Comparison of ENCODE assay signal across 12 cellular contexts in the genomic region with DNA sequence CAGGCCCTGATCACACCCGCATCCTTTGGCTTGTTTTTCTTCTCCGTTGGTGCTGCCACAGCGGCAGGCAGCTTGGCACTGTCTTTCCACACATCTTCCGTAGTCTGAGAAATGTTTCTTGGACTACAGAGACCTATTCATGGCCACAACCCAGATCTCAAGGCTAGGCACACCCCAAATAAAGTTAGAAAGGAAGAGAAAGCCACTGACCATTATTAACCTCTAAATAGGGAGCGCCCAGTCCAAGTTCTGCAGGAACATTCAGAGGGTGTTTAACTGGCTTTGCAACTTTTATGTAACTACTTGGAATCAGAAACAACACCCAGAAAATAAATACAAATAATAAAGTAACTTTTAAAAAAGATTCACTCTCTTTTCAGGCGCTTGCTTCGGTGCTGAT.
DNase-seq lines count a peak whose midpoint lies in the region; ATAC-seq and TF ChIP-seq lines count a peak whose summit lies in the region.
"Had no signal": no experiment of that assay in that cellular context is flagged by ENCODE, and none has a peak within 500 bp of the region (broad histone marks: within the 10 kb centered on the region; RNA-seq: fewer than 3 reads in every experiment).

No MANE protein-coding gene starts in this region.

- WGBS in lung, 2 donors, result 75 to 83% methylated on average over 7 of the region's 7 CpGs

- DNase-seq in T-helper 2 cell treated with Interferon-gamma antibody and Interleukin-4, amounts not matched to agents 5 μg/mL and 100 μg/mL, for 36 hours (ENCODE audit: low spot score), result no peak
- DNase-seq in T-helper 2 cell (no peak), lung (ENCODE audit: low spot score) (no peak), H4 (ENCODE audit: low spot score) (no peak), SJCRH30 (no peak)
- no peak for DNase-seq in central memory CD8-positive, alpha-beta T cell (ENCODE audit: low spot score in 2 of 2)
- no peak for DNase-seq in central memory CD4-positive, alpha-beta T cell
- DNase-seq: activated CD4-positive, alpha-beta T cell treated with anti-CD3 and anti-CD28 coated beads, Interleukin-2, amount 50 U/mL, for 4 hours; foreskin fibroblast; NCI-H2107; stimulated activated naive CD4-positive, alpha-beta T cell treated with Interleukin-2 at 50 U/mL for 16 hours had no signal

- no peaks in the 10 kb centered on the region for H3K36me3 ChIP-seq in lung (ENCODE audit: control insufficient read depth in 2 of 2, insufficient read depth in 2 of 2, low read length in 2 of 2)
- H3K36me3 ChIP-seq in subcutaneous abdominal adipose tissue (ENCODE audit: control insufficient read depth in 5 of 5, insufficient read depth in 5 of 5, low read length in 5 of 5), result no peaks in the 10 kb centered on the region
- no peaks in the 10 kb centered on the region for H3K36me3 ChIP-seq in SJCRH30

- peaks cover 51% of the 10 kb centered on the region for H3K4me1 Mint-ChIP-seq in T-helper 2 cell treated with Interferon-gamma antibody and Interleukin-4, amounts not matched to agents 5 μg/mL and 100 μg/mL, for 36 hours (ENCODE audit: low read depth)
- H3K4me1 Mint-ChIP-seq in central memory CD8-positive, alpha-beta T cell, result peaks cover 80% of the 10 kb centered on the region

- peaks cover 25% of the 10 kb centered on the region for H3K9me3 Mint-ChIP-seq in T-helper 2 cell treated with Interferon-gamma antibody and Interleukin-4, amounts not matched to agents 5 μg/mL and 100 μg/mL, for 36 hours
- H3K9me3 Mint-ChIP-seq in central memory CD8-positive, alpha-beta T cell, result peaks cover 15% of the 10 kb centered on the region

- TF ChIP-seq CTCF in lung (IDR thresholded peaks at IDR 0.05; ENCODE audit: control extremely low read depth, extremely low read depth), result no peak

- no peak for ATAC-seq in central memory CD8-positive, alpha-beta T cell (replicated peaks; ENCODE audit: extremely low read depth, poor library complexity, severe bottlenecking)
- ATAC-seq in lung (ENCODE audit: insufficient read depth, low FRiP score), result no peak

- H3K4me3 ChIP-seq in lung (no peak overlapping the region), subcutaneous abdominal adipose tissue (ENCODE audit: low read depth in 1 of 5, low read length in 5 of 5) (no peak overlapping the region), SJCRH30 (no peak overlapping the region)

- peak overlapping the region; percentile 60 for H3K4me3 Mint-ChIP-seq in T-helper 2 cell treated with Interferon-gamma antibody and Interleukin-4, amounts not matched to agents 5 μg/mL and 100 μg/mL, for 36 hours
- peak overlapping the region; percentile 50 for H3K4me3 Mint-ChIP-seq in central memory CD8-positive, alpha-beta T cell

- no peak overlapping the region for H3K9ac ChIP-seq in subcutaneous abdominal adipose tissue (ENCODE audit: low read length in 5 of 5)

- peak overlapping the region; percentile 78 for H3K27ac Mint-ChIP-seq in T-helper 2 cell treated with Interferon-gamma antibody and Interleukin-4, amounts not matched to agents 5 μg/mL and 100 μg/mL, for 36 hours
- peak overlapping the region; percentile 60 for H3K27ac Mint-ChIP-seq in central memory CD8-positive, alpha-beta T cell (ENCODE audit: low read depth)

- H3K27ac ChIP-seq in lung (ENCODE audit: low read depth in 1 of 2, low read length in 1 of 2), result peak overlapping the region; percentile 87 to 89
- H3K27ac ChIP-seq in subcutaneous abdominal adipose tissue (ENCODE audit: low read depth, low read length), result peak overlapping the region; percentile 19
- H3K27ac ChIP-seq in SJCRH30, result no peak overlapping the region

- H3K4me1 ChIP-seq in lung (ENCODE audit: control insufficient read depth in 2 of 2, insufficient read depth in 2 of 2, low read length in 2 of 2) (peaks cover 4 to 13% of the 10 kb centered on the region in 2 donors), subcutaneous abdominal adipose tissue (ENCODE audit: control insufficient read depth in 5 of 5, insufficient read depth in 5 of 5, low read length in 5 of 5) (peaks cover 5 to 49% (median 11%) of the 10 kb centered on the region in 5 donors), SJCRH30 (no peaks in the 10 kb centered on the region)

- H3K9me3 ChIP-seq in lung (ENCODE audit: control insufficient read depth in 2 of 2, insufficient read depth in 1 of 2, low read length in 1 of 2) (peaks cover 0 to 3% of the 10 kb centered on the region in 2 donors), subcutaneous abdominal adipose tissue (ENCODE audit: control insufficient read depth in 5 of 5, low read length in 5 of 5) (no peaks in the 10 kb centered on the region), SJCRH30 (replicated peaks) (no peaks in the 10 kb centered on the region)

- peaks cover 66% of the 10 kb centered on the region for H3K36me3 Mint-ChIP-seq in T-helper 2 cell treated with Interferon-gamma antibody and Interleukin-4, amounts not matched to agents 5 μg/mL and 100 μg/mL, for 36 hours (ENCODE audit: low read depth)
- peaks cover 20% of the 10 kb centered on the region for H3K36me3 Mint-ChIP-seq in central memory CD8-positive, alpha-beta T cell (ENCODE audit: insufficient read depth)

- H3K27me3 ChIP-seq in lung (ENCODE audit: control insufficient read depth, insufficient read depth) (no peaks in the 10 kb centered on the region), subcutaneous abdominal adipose tissue (ENCODE audit: control insufficient read depth in 5 of 5, insufficient read depth in 4 of 5, low read length in 5 of 5) (no peaks in the 10 kb centered on the region), SJCRH30 (no peaks in the 10 kb centered on the region)

- no peaks in the 10 kb centered on the region for H3K27me3 Mint-ChIP-seq in T-helper 2 cell treated with Interferon-gamma antibody and Interleukin-4, amounts not matched to agents 5 μg/mL and 100 μg/mL, for 36 hours (ENCODE audit: low read depth)
- H3K27me3 Mint-ChIP-seq in central memory CD8-positive, alpha-beta T cell, result no peaks in the 10 kb centered on the region
